Comparison of ENCODE assay signal across 12 cellular contexts in genomic region chr1:204320413-204320812, GRCh38. TPM values are rescaled to one million over a fixed set of nuclear protein-coding genes. Genes with fewer than 3 reads are reported as not detected.
A peak's percentile ranks its signal among the peaks of the same experiment; 100 is the strongest.
DNase-seq lines count a peak whose midpoint lies in the region; ATAC-seq, FAIRE-seq and TF ChIP-seq lines count a peak whose summit lies in the region.
"Had no signal": no experiment of that assay in that cellular context is flagged by ENCODE, and none has a peak within 500 bp of the region (broad histone marks: within the 10 kb centered on the region; RNA-seq: fewer than 3 reads in every experiment).

No MANE protein-coding gene starts in this region.

- no peaks in the 10 kb centered on the region for H4K20me1 ChIP-seq in K562 (replicated peaks; ENCODE audit: control insufficient read depth, insufficient read depth, low read length)

- no peaks in the 10 kb centered on the region for H3K36me3 ChIP-seq in K562 (ENCODE audit: control insufficient read depth, insufficient read depth, low read length)
- H3K36me3 ChIP-seq in mesenchymal stem cell (ENCODE audit: control insufficient read depth in 1 of 2, insufficient read depth in 2 of 2, low read depth in 1 of 2, low read length in 2 of 2): no peaks in the 10 kb centered on the region
- no peaks in the 10 kb centered on the region for H3K36me3 ChIP-seq in sigmoid colon

- TF ChIP-seq EP300 in K562 (IDR thresholded peaks at IDR 0.05; ENCODE audit: low read length) (no peak), sigmoid colon (IDR thresholded peaks at IDR 0.05) (no peak)

- H2BK15ac ChIP-seq in mesenchymal stem cell (ENCODE audit: low read depth, poor library complexity, severe bottlenecking): peak overlapping the region; percentile 73

- peak overlapping the region; percentile 94 to 99 for H3K18ac ChIP-seq in mesenchymal stem cell (ENCODE audit: low read depth in 1 of 2, low read length in 2 of 2)

- H3K79me1 ChIP-seq in mesenchymal stem cell (replicated peaks; ENCODE audit: low read length, poor library complexity, severe bottlenecking): no peaks in the 10 kb centered on the region

- H2BK5ac ChIP-seq in mesenchymal stem cell (ENCODE audit: low read depth, low read length, poor library complexity, severe bottlenecking): no peak overlapping the region

- POLR2A ChIA-PET in K562 (lab: Yijun Ruan, JAX): interaction anchor here (0.6 to 0.8 kb wide), 3 partner anchors 34 to 213 kb away, joined by 3 to 4 read pairs (median 3); no protein-coding TSS in a partner anchor

- ATAC-seq in K562: peak; percentile 75
- no peak for ATAC-seq in HG02884 (IDR thresholded peaks at IDR 0.05; ENCODE audit: unreplicated experiment)
- no peak for ATAC-seq in SK-N-SH treated with all-trans-retinoic acid at 6 μM for 48 hours

- peak overlapping the region; percentile 96 for H2BK120ac ChIP-seq in mesenchymal stem cell (ENCODE audit: low read depth, low read length)

- no peaks in the 10 kb centered on the region for H3K79me2 ChIP-seq in K562 (ENCODE audit: control insufficient read depth, insufficient read depth, low read length)

- H3K4me3 ChIP-seq in K562 (no peak overlapping the region), mesenchymal stem cell (ENCODE audit: insufficient read depth in 1 of 2, low read depth in 1 of 2, low read length in 2 of 2) (peak overlapping the region in 1 of 2 experiments; percentile 42), sigmoid colon (no peak overlapping the region)

- peaks cover 3% of the 10 kb centered on the region for H3K9me1 ChIP-seq in K562 (ENCODE audit: control insufficient read depth, insufficient read depth, low read length)

- H2AFZ ChIP-seq in K562 (ENCODE audit: low read depth, low read length) (peak overlapping the region; percentile 28), mesenchymal stem cell (ENCODE audit: low read depth, low read length) (no peak overlapping the region)

- BruUV-seq in K562 (replicated peaks; lab: Mats Ljungman, UMichigan): no TSS peak

- H3K4ac ChIP-seq in mesenchymal stem cell (ENCODE audit: low read depth in 1 of 2, low read length in 2 of 2): peak overlapping the region; percentile 94 to 98

- H3K14ac ChIP-seq in mesenchymal stem cell (ENCODE audit: low read length in 2 of 2): peak overlapping the region in 1 of 2 experiments; percentile 89

- H2AK5ac ChIP-seq in mesenchymal stem cell (ENCODE audit: low read length, severe bottlenecking): no peak overlapping the region

- H3K9ac ChIP-seq in K562 (ENCODE audit: insufficient read depth in 1 of 2, low read depth in 2 of 2, low read length in 2 of 2): no peak overlapping the region
- peak overlapping the region; percentile 5 for H3K9ac ChIP-seq in mesenchymal stem cell (ENCODE audit: low read length)

- H3K4me1 ChIP-seq in K562 (replicated peaks in 1 of 2; ENCODE audit: control insufficient read depth in 2 of 2, insufficient read depth in 2 of 2, low read length in 2 of 2) (peaks cover 0 to 23% of the 10 kb centered on the region in 2 experiments; a peak in 4 of 5 replicates), mesenchymal stem cell (ENCODE audit: control insufficient read depth, insufficient read depth, low read depth, low read length) (peaks cover 10% of the 10 kb centered on the region), sigmoid colon (peaks cover 0 to 24% (median 15%) of the 10 kb centered on the region in 4 donors)

- in situ Hi-C loops in K562 (cut with MboI): no loop called here

- H3K9me3 ChIP-seq in K562 (replicated peaks; ENCODE audit: control insufficient read depth, insufficient read depth, low read depth, low read length) (no peaks in the 10 kb centered on the region), mesenchymal stem cell (ENCODE audit: control insufficient read depth, low read length) (no peaks in the 10 kb centered on the region), sigmoid colon (no peaks in the 10 kb centered on the region)

- TF ChIP-seq POLR2A in K562 (conservative IDR thresholded peaks at IDR 0.05) (no peak), GM12892 (IDR thresholded peaks at IDR 0.05; ENCODE audit: low read depth, low read length) (no peak), sigmoid colon (IDR thresholded peaks at IDR 0.05) (no peak)

- H3K27ac ChIP-seq in K562 (ENCODE audit: extremely low read depth, low read depth, low read length) (peak overlapping the region; percentile 2; the same call in 1 of the 3 replicates), mesenchymal stem cell (ENCODE audit: low read length, poor library complexity, severe bottlenecking) (no peak overlapping the region), sigmoid colon (peak overlapping the region in 1 of 4 donors; percentile 17)

- peak overlapping the region; percentile 95 for H4K8ac ChIP-seq in mesenchymal stem cell (ENCODE audit: low read length)

- peak overlapping the region; percentile 83 to 100 for H2BK12ac ChIP-seq in mesenchymal stem cell (ENCODE audit: low read length in 2 of 2)

- peak; percentile 66 for DNase-seq in AG08395 (ENCODE audit: low spot score)
- DNase-seq in HCEC 1CT: peak; percentile 31
- peak; percentile 26 to 43 (median 37) for DNase-seq in K562 (ENCODE audit: extremely low read depth in 1 of 4, low spot score in 3 of 4)
- peak; percentile 94 for DNase-seq in mesenchymal stem cell
- no peak for DNase-seq in GM12892 (ENCODE audit: insufficient read length)
- DNase-seq in sigmoid colon: no peak
- DNase-seq: effector CD8-positive, alpha-beta T cell; left cardiac atrium; NCI-H446 treated with DMSO at 0.1 percent for 48 hours had no signal

- H3K27me3 ChIP-seq in K562 (ENCODE audit: control insufficient read depth in 2 of 2, insufficient read depth in 2 of 2, low read length in 2 of 2): peaks cover 19 to 60% of the 10 kb centered on the region in 2 experiments
- H3K27me3 ChIP-seq in mesenchymal stem cell (ENCODE audit: control insufficient read depth in 1 of 2, insufficient read depth in 1 of 2, low read length in 2 of 2): peaks cover 3 to 9% of the 10 kb centered on the region in 2 experiments
- H3K27me3 ChIP-seq in sigmoid colon: no peaks in the 10 kb centered on the region

- no peak; a peak in 1 of 4 replicates for TF ChIP-seq RAD21 in K562 (CRISPR knock-in tag; conservative IDR thresholded peaks at IDR 0.05 in 1 of 2, IDR thresholded peaks at IDR 0.05 in 1 of 2)

- FAIRE-seq in K562 (lab: Jason Lieb, UNC): peak; percentile 69
- no peak for FAIRE-seq in GM12892 (lab: Jason Lieb, UNC)
- FAIRE-seq: D721Med had no signal

- H3K23ac ChIP-seq in mesenchymal stem cell (ENCODE audit: low read length in 2 of 2): no peak overlapping the region

- CTCF ChIA-PET in K562 (lab: Yijun Ruan, JAX; ENCODE audit: low intra/inter-chr PET ratio): no interaction called here

- H3K4me2 ChIP-seq in K562 (ENCODE audit: insufficient read depth, low read length) (no peak overlapping the region), mesenchymal stem cell (ENCODE audit: low read length, poor library complexity, severe bottlenecking) (no peak overlapping the region)

- 5% methylated on average over 5 of the region's 5 CpGs for WGBS in K562 (ENCODE audit: insufficient coverage, low coverage, missing lambda C conversion rate)
- WGBS in mesenchymal stem cell: 20% methylated on average over 1 of the region's 5 CpGs
- 71 to 88% methylated on average over 5 of the region's 5 CpGs for WGBS in sigmoid colon, 2 donors

- H4K91ac ChIP-seq in mesenchymal stem cell (ENCODE audit: low read length): peak overlapping the region; percentile 99

- TF ChIP-seq CTCF in K562 (IDR thresholded peaks at IDR 0.05 in 2 of 3, conservative IDR thresholded peaks at IDR 0.05 in 1 of 3; ENCODE audit: insufficient read depth in 2 of 3, low read depth in 1 of 3, low read length in 3 of 3) (no peak), sigmoid colon (IDR thresholded peaks at IDR 0.05) (no peak)

- intact Hi-C loops in K562 (cut with micrococcal nuclease) (no loop called here), sigmoid colon (cut with DNase I) (no loop called here)

TF ChIP-seq in SK-N-SH treated with all-trans-retinoic acid at 6 μM for 48 hours, 23 proteins besides CTCF, POLR2A, EP300 and RAD21 (continues in another document):
- TF ChIP-seq CREB5 (CRISPR knock-in tag; IDR thresholded peaks at IDR 0.05; ENCODE audit: low read depth): no peak
- no peak for TF ChIP-seq GLIS3 (CRISPR knock-in tag; IDR thresholded peaks at IDR 0.05)
- TF ChIP-seq TOX (CRISPR knock-in tag; IDR thresholded peaks at IDR 0.05; ENCODE audit: borderline replicate concordance): no peak
- no peak for TF ChIP-seq ISL1 (CRISPR knock-in tag; IDR thresholded peaks at IDR 0.05)

RNA-seq across cellular contexts. Expression of gene PLEKHA6, which starts 39.3 kb away (rescaled TPM):
- 0.09 and 0.14 TPM in 2 replicates for total RNA-seq in K562 (2011; cell fraction: chromatin; rRNA removed; ENCODE audit: low replicate concordance)
- 0.17 TPM in 1 of 2 replicates, not detected in the other for total RNA-seq in K562 (2011; cell fraction: nucleolus; rRNA removed)
- 0.15 TPM in 1 of 2 replicates, not detected in the other for total RNA-seq in K562 (2011; cell fraction: nucleoplasm; rRNA removed)
- total RNA-seq in K562 (2014; rRNA removed) (not detected in 2 replicates), K562 (2014; rRNA removed; fragmentation: Illumina TruSeq; extraction: Trizol) (not detected in 2 replicates), K562 (2015; rRNA removed; fragmentation: Illumina TruSeq; extraction: Trizol) (0.04 and 0.34 TPM in 2 replicates), K562 (2021) (0.29 and 0.33 TPM in 2 replicates), sigmoid colon (10 to 100 TPM in 1 of 4 donors, 1 to 10 TPM in 3; 5.6 to 15.0 (median 8.5) TPM)
- polyA plus RNA-seq in K562 (2011; rRNA removed) (0.01 TPM in 2 replicates), K562 (2014; fragmentation: Illumina TruSeq; extraction: Trizol) (not detected in 2 replicates), K562 (2014; fragmentation: Nextera tagmentation; extraction: Ambion mirVana) (under 1 TPM in 1 of 2 experiments, not detected in 1; under 0.01 TPM), K562 (2014; rRNA removed) (0.01 TPM in 1 of 2 replicates, not detected in the other), sigmoid colon (10 to 100 TPM; 22.2 to 58.7 (median 40.5) TPM)
- 0.01 TPM in 1 of 2 replicates, not detected in the other for polyA plus RNA-seq in K562 (2011; cell fraction: cytosol; rRNA removed)
- polyA plus RNA-seq in K562 (2011; cell fraction: nucleus; rRNA removed): 0.06 and 0.24 TPM in 2 replicates
- polyA plus RNA-seq in K562 (2012): 0.21 and 0.35 TPM in 2 replicates
- 0.04 and 0.06 TPM in 2 replicates for polyA minus RNA-seq in K562 (2011; rRNA and poly(A)+ RNA removed)
- polyA minus RNA-seq in K562 (2011; cell fraction: cytosol; rRNA and poly(A)+ RNA removed): not detected in 2 replicates
- polyA minus RNA-seq in K562 (2011; cell fraction: nucleus; rRNA and poly(A)+ RNA removed): under 0.01 and 0.11 TPM in 2 replicates
- 4.0 TPM for polyA plus RNA-seq in mesenchymal stem cell (2013, experiment 1 of 2)
- polyA plus RNA-seq in mesenchymal stem cell (2013, experiment 2 of 2): 4.8 TPM
- 0.21 TPM for polyA plus RNA-seq in GM12892 (2012; ENCODE audit: missing spikeins)

Comparison
In these comparisons a context has a peak if more than half of its experiments do, and no peak if none do; other contexts are left out.
1. DNase-seq: peak in AG08395 (single experiment), HCEC 1CT (single experiment), K562 (4 of 4) and mesenchymal stem cell (single experiment); none in GM12892 (single experiment) and sigmoid colon (single experiment).
2. RNA of gene PLEKHA6, which starts 39.3 kb away (total RNA-seq): 5.6 to 15.0 TPM in sigmoid colon; 0.04 to 0.34 TPM in K562; every median in the first group is over 4 times any median in the second.